Comparison of ENCODE assay signal across 12 cellular contexts in the genomic region with DNA sequence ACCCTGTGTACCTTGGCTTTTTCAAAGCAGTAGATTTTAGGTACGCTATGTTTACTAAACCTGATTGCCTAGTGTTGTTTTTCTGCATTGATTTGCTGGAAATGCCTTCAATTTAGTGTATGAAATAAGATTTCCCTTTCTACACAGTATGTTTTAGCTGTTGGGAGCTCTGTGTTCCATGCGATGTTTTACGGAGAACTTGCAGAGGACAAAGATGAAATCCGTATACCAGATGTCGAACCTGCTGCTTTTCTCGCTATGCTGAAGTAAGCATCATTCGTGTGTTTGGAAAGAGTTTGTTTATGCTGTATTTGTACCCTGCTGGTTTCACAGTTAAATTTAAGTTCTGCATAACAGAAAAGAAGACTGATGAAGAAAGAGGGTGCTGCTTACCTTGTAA. TPM values are rescaled to one million over a fixed set of nuclear protein-coding genes. Genes with fewer than 3 reads are reported as not detected.
A peak's percentile ranks its signal among the peaks of the same experiment; 100 is the strongest.
DNase-seq lines count a peak whose midpoint lies in the region; TF ChIP-seq lines count a peak whose summit lies in the region.
"Had no signal": no experiment of that assay in that cellular context is flagged by ENCODE, and none has a peak within 500 bp of the region (broad histone marks: within the 10 kb centered on the region; RNA-seq: fewer than 3 reads in every experiment).

No MANE protein-coding gene starts in this region.

- H3K36me3 Mint-ChIP-seq in activated T-helper 1 cell treated with anti-CD3 and anti-CD28 coated beads, Interleukin-12 subunit alpha, Interleukin-12 subunit beta, Interleukin-2, Interleukin-4 antibody, amounts not matched to agents 30 ng/mL and 10 ng/mL and 1 ng/mL, durations not matched to agents 14 hours and 24 hours and 36 hours (ENCODE audit: low read depth): peaks cover 3% of the 10 kb centered on the region
- no peaks in the 10 kb centered on the region for H3K36me3 Mint-ChIP-seq in CD8-positive, alpha-beta memory T cell

- no peak overlapping the region for H3K4me3 Mint-ChIP-seq in activated T-helper 1 cell treated with anti-CD3 and anti-CD28 coated beads, Interleukin-12 subunit alpha, Interleukin-12 subunit beta, Interleukin-2, Interleukin-4 antibody, amounts not matched to agents 30 ng/mL and 10 ng/mL and 1 ng/mL, durations not matched to agents 14 hours and 24 hours and 36 hours
- no peak overlapping the region for H3K4me3 Mint-ChIP-seq in CD8-positive, alpha-beta memory T cell
- H3K4me3 Mint-ChIP-seq: CD14-positive monocyte had no signal

- H3K9ac ChIP-seq in BLaER1 treated with 17β-estradiol and CSF1 and Interleukin-3, amounts not matched to agents 10 nM and 100 nM: no peak overlapping the region
- no peak overlapping the region for H3K9ac ChIP-seq in rectal smooth muscle tissue (ENCODE audit: low read length)
- H3K9ac ChIP-seq in trophoblast cell (ENCODE audit: low read length): no peak overlapping the region

- H4K8ac ChIP-seq in trophoblast cell (ENCODE audit: low read depth, low read length): no peak overlapping the region

- DNase-seq in NCI-H510A (lab: John Stamatoyannopoulos, UW): peak; percentile 8
- DNase-seq in fibroblast of villous mesenchyme (ENCODE audit: low read depth): peak; percentile 17
- DNase-seq in kidney tubule cell (ENCODE audit: low spot score): no peak
- DNase-seq in trophoblast cell: no peak
- no peak for DNase-seq in activated T-helper 1 cell treated with anti-CD3 and anti-CD28 coated beads, Interleukin-12 subunit alpha, Interleukin-12 subunit beta, Interleukin-2, Interleukin-4 antibody, amounts not matched to agents 30 ng/mL and 10 ng/mL and 1 ng/mL, durations not matched to agents 14 hours and 24 hours and 36 hours (ENCODE audit: low spot score)
- DNase-seq in CD8-positive, alpha-beta memory T cell: no peak
- DNase-seq: activated CD4-positive, alpha-beta T cell treated with anti-CD3 and anti-CD28 coated beads, Interleukin-2, amount 50 U/mL, for 1 hour; activated gamma-delta T cell treated with Interleukin-2 at 50 U/mL for 16 hours; colonic mucosa had no signal

- no peak overlapping the region for H4K91ac ChIP-seq in trophoblast cell (ENCODE audit: low read depth, low read length)

- no CpG with 5 or more reads among the region's 7 CpGs for WGBS in trophoblast cell (ENCODE audit: extremely low coverage, insufficient coverage, insufficient read length)

- no peaks in the 10 kb centered on the region for H3K27me3 ChIP-seq in BLaER1 treated with 17β-estradiol and CSF1 and Interleukin-3, amounts not matched to agents 10 nM and 100 nM
- H3K27me3 ChIP-seq in rectal smooth muscle tissue (ENCODE audit: control insufficient read depth, insufficient read depth, low read length) (no peaks in the 10 kb centered on the region), trophoblast cell (ENCODE audit: insufficient read depth, low read length) (no peaks in the 10 kb centered on the region)
- H3K27me3 ChIP-seq in CD8-positive, alpha-beta memory T cell (ENCODE audit: insufficient read depth, low read length, poor library complexity, severe bottlenecking): no peaks in the 10 kb centered on the region
- H3K27me3 ChIP-seq: colonic mucosa had no signal

- H3K18ac ChIP-seq in trophoblast cell (ENCODE audit: low read length): no peak overlapping the region

- H2BK12ac ChIP-seq in trophoblast cell (ENCODE audit: low read length): no peak overlapping the region

- H2BK120ac ChIP-seq in trophoblast cell (ENCODE audit: insufficient read depth, low read length, poor library complexity): no peak overlapping the region

- no peak for TF ChIP-seq CTCF in fibroblast of villous mesenchyme (IDR thresholded peaks at IDR 0.05; ENCODE audit: insufficient read depth, low read depth, low read length)

- no peaks in the 10 kb centered on the region for H3K79me1 ChIP-seq in trophoblast cell (ENCODE audit: low read length)

- peak overlapping the region in 6 of 11 experiments; percentile 37 to 70 (median 64); a peak in 9 of 22 replicates for H3K4me2 ChIP-seq in BLaER1 treated with 17β-estradiol and CSF1 and Interleukin-3, amounts not matched to agents 10 nM and 100 nM
- no peak overlapping the region for H3K4me2 ChIP-seq in trophoblast cell (ENCODE audit: low read length)

- no peaks in the 10 kb centered on the region for H3K4me1 Mint-ChIP-seq in activated T-helper 1 cell treated with anti-CD3 and anti-CD28 coated beads, Interleukin-12 subunit alpha, Interleukin-12 subunit beta, Interleukin-2, Interleukin-4 antibody, amounts not matched to agents 30 ng/mL and 10 ng/mL and 1 ng/mL, durations not matched to agents 14 hours and 24 hours and 36 hours (ENCODE audit: low read depth)
- H3K4me1 Mint-ChIP-seq in CD8-positive, alpha-beta memory T cell: no peaks in the 10 kb centered on the region

- intact Hi-C loops in activated T-helper 1 cell treated with anti-CD3 and anti-CD28 coated beads, Interleukin-12 subunit alpha, Interleukin-12 subunit beta, Interleukin-2, Interleukin-4 antibody, amounts not matched to agents 30 ng/mL and 10 ng/mL and 1 ng/mL, durations not matched to agents 14 hours and 24 hours and 36 hours (cut with micrococcal nuclease): no loop called here

- H3K9me3 ChIP-seq in BLaER1 treated with 17β-estradiol and CSF1 and Interleukin-3, amounts not matched to agents 10 nM and 100 nM (replicated peaks in 1 of 11): peaks cover 0 to 8% (median 4%) of the 10 kb centered on the region in 11 experiments; a peak in 7 of 22 replicates
- H3K9me3 ChIP-seq in trophoblast cell (ENCODE audit: insufficient read depth, low read depth, low read length): no peaks in the 10 kb centered on the region
- H3K9me3 ChIP-seq in CD8-positive, alpha-beta memory T cell (ENCODE audit: low read length): no peaks in the 10 kb centered on the region
- H3K9me3 ChIP-seq: colonic mucosa had no signal

- H3K79me2 ChIP-seq in trophoblast cell (ENCODE audit: control insufficient read depth, insufficient read depth, low read length, poor library complexity): peaks cover 2% of the 10 kb centered on the region

- CTCF ChIA-PET in CD8-positive, alpha-beta memory T cell (lab: Charles Lee): no interaction called here

- H3K4me3 ChIP-seq in BLaER1 treated with 17β-estradiol and CSF1 and Interleukin-3, amounts not matched to agents 10 nM and 100 nM: no peak overlapping the region
- peak overlapping the region; percentile 53 for H3K4me3 ChIP-seq in fibroblast of villous mesenchyme (ENCODE audit: low read depth, low read length)
- H3K4me3 ChIP-seq in rectal smooth muscle tissue (ENCODE audit: low read length): peak overlapping the region; percentile 62
- H3K4me3 ChIP-seq in trophoblast cell (ENCODE audit: low read depth, low read length): no peak overlapping the region
- H3K4me3 ChIP-seq in CD8-positive, alpha-beta memory T cell (ENCODE audit: low read length): no peak overlapping the region

- H4K20me1 ChIP-seq in BLaER1 treated with 17β-estradiol and CSF1 and Interleukin-3, amounts not matched to agents 10 nM and 100 nM: peaks cover 0 to 48% (median 0%) of the 10 kb centered on the region in 11 experiments; a peak in 6 of 22 replicates

- H3K4me1 ChIP-seq in BLaER1 treated with 17β-estradiol and CSF1 and Interleukin-3, amounts not matched to agents 10 nM and 100 nM: peaks cover 14 to 29% (median 20%) of the 10 kb centered on the region in 10 experiments; a peak in 19 of 20 replicates
- no peaks in the 10 kb centered on the region for H3K4me1 ChIP-seq in rectal smooth muscle tissue (ENCODE audit: control insufficient read depth, insufficient read depth, low read length)
- peaks cover 2% of the 10 kb centered on the region in 2 experiments for H3K4me1 ChIP-seq in trophoblast cell (ENCODE audit: control insufficient read depth in 1 of 2, insufficient read depth in 2 of 2, low read length in 2 of 2)
- H3K4me1 ChIP-seq in CD8-positive, alpha-beta memory T cell (ENCODE audit: insufficient read depth, low read length): no peaks in the 10 kb centered on the region
- H3K4me1 ChIP-seq: colonic mucosa had no signal

- H3K9me3 Mint-ChIP-seq in activated T-helper 1 cell treated with anti-CD3 and anti-CD28 coated beads, Interleukin-12 subunit alpha, Interleukin-12 subunit beta, Interleukin-2, Interleukin-4 antibody, amounts not matched to agents 30 ng/mL and 10 ng/mL and 1 ng/mL, durations not matched to agents 14 hours and 24 hours and 36 hours: no peaks in the 10 kb centered on the region
- H3K9me3 Mint-ChIP-seq in CD8-positive, alpha-beta memory T cell: peaks cover 0 to 20% (median 2%) of the 10 kb centered on the region in 5 donors
- H3K9me3 Mint-ChIP-seq: CD14-positive monocyte had no signal

- no peak overlapping the region for H3K27ac ChIP-seq in BLaER1 treated with 17β-estradiol and CSF1 and Interleukin-3, amounts not matched to agents 10 nM and 100 nM
- H3K27ac ChIP-seq in rectal smooth muscle tissue (ENCODE audit: low read depth, low read length) (peak overlapping the region; percentile 13), trophoblast cell (ENCODE audit: low read depth, low read length) (no peak overlapping the region)
- no peak overlapping the region for H3K27ac ChIP-seq in CD8-positive, alpha-beta memory T cell (ENCODE audit: low read depth, low read length)
- H3K27ac ChIP-seq: colonic mucosa had no signal

- POLR2A ChIA-PET in CD8-positive, alpha-beta memory T cell (lab: Charles Lee): no interaction called here

- H3K36me3 ChIP-seq in BLaER1 treated with 17β-estradiol and CSF1 and Interleukin-3, amounts not matched to agents 10 nM and 100 nM: peaks cover 15 to 47% (median 32%) of the 10 kb centered on the region in 11 experiments
- H3K36me3 ChIP-seq in rectal smooth muscle tissue (ENCODE audit: control insufficient read depth, insufficient read depth, low read length): peaks cover 5% of the 10 kb centered on the region
- H3K36me3 ChIP-seq in trophoblast cell (ENCODE audit: control insufficient read depth in 1 of 2, insufficient read depth in 2 of 2, low read length in 2 of 2): peaks cover 20 to 25% of the 10 kb centered on the region in 2 experiments
- no peaks in the 10 kb centered on the region for H3K36me3 ChIP-seq in CD8-positive, alpha-beta memory T cell (ENCODE audit: insufficient read depth, low read length)
- H3K36me3 ChIP-seq: colonic mucosa had no signal

- no peak overlapping the region for H3K4ac ChIP-seq in trophoblast cell (ENCODE audit: low read depth, low read length)

- no peak overlapping the region for H3K27ac Mint-ChIP-seq in activated T-helper 1 cell treated with anti-CD3 and anti-CD28 coated beads, Interleukin-12 subunit alpha, Interleukin-12 subunit beta, Interleukin-2, Interleukin-4 antibody, amounts not matched to agents 30 ng/mL and 10 ng/mL and 1 ng/mL, durations not matched to agents 14 hours and 24 hours and 36 hours
- H3K27ac Mint-ChIP-seq in CD8-positive, alpha-beta memory T cell: no peak overlapping the region
- H3K27ac Mint-ChIP-seq: CD14-positive monocyte had no signal

- H3K14ac ChIP-seq in trophoblast cell (ENCODE audit: low read length): no peak overlapping the region

- H2BK5ac ChIP-seq in trophoblast cell (ENCODE audit: low read depth, low read length, poor library complexity): no peak overlapping the region

- H3K27me3 Mint-ChIP-seq in activated T-helper 1 cell treated with anti-CD3 and anti-CD28 coated beads, Interleukin-12 subunit alpha, Interleukin-12 subunit beta, Interleukin-2, Interleukin-4 antibody, amounts not matched to agents 30 ng/mL and 10 ng/mL and 1 ng/mL, durations not matched to agents 14 hours and 24 hours and 36 hours (ENCODE audit: insufficient read depth): no peaks in the 10 kb centered on the region
- no peaks in the 10 kb centered on the region for H3K27me3 Mint-ChIP-seq in CD8-positive, alpha-beta memory T cell

- no peak overlapping the region for H4K12ac ChIP-seq in trophoblast cell (ENCODE audit: low read depth, low read length)

- no peak overlapping the region for H2AFZ ChIP-seq in trophoblast cell (ENCODE audit: insufficient read depth, low read length, poor library complexity)

- no peak overlapping the region for H2AK5ac ChIP-seq in trophoblast cell (ENCODE audit: low read length)

- H3K23ac ChIP-seq in trophoblast cell (ENCODE audit: low read length): no peak overlapping the region

RNA-seq across cellular contexts. Expression of gene BTBD3, which starts 1.9 kb away (rescaled TPM):
- 25.1 and 74.3 TPM in 2 replicates for total RNA-seq in fibroblast of villous mesenchyme
- polyA plus RNA-seq in trophoblast cell (2013): 92.7 and 102 TPM in 2 replicates
- total RNA-seq in activated T-helper 1 cell treated with anti-CD3 and anti-CD28 coated beads, Interleukin-12 subunit alpha, Interleukin-12 subunit beta, Interleukin-2, Interleukin-4 antibody, amounts not matched to agents 30 ng/mL and 10 ng/mL and 1 ng/mL, durations not matched to agents 14 hours and 24 hours and 36 hours: 16.5 and 17.3 TPM in 2 replicates
- total RNA-seq in CD8-positive, alpha-beta memory T cell: under 1 TPM; 0.37 to 0.80 TPM
- 0.18 TPM for polyA plus RNA-seq in CD8-positive, alpha-beta memory T cell

Comparison
In these comparisons a context has a peak if more than half of its experiments do, and no peak if none do; other contexts are left out.
1. H3K4me3 ChIP-seq: peak in fibroblast of villous mesenchyme (single experiment) and rectal smooth muscle tissue (single experiment); none in BLaER1 treated with 17β-estradiol and CSF1 and Interleukin-3, amounts not matched to agents 10 nM and 100 nM (0 of 10), trophoblast cell (single experiment) and CD8-positive, alpha-beta memory T cell (single experiment).
2. DNase-seq: peak in NCI-H510A (single experiment) and fibroblast of villous mesenchyme (single experiment); none in kidney tubule cell (single experiment), trophoblast cell (0 of 2), activated T-helper 1 cell treated with anti-CD3 and anti-CD28 coated beads, Interleukin-12 subunit alpha, Interleukin-12 subunit beta, Interleukin-2, Interleukin-4 antibody, amounts not matched to agents 30 ng/mL and 10 ng/mL and 1 ng/mL, durations not matched to agents 14 hours and 24 hours and 36 hours (single experiment) and CD8-positive, alpha-beta memory T cell (0 of 5).